Comparison of ENCODE assay signal across 29 cellular contexts in genomic region chr3:118754614-118755013, GRCh38.
"Had no signal": no experiment of that assay in that cellular context is flagged by ENCODE, and none has a peak within 500 bp of the region (broad histone marks: within the 10 kb centered on the region; RNA-seq: fewer than 3 reads in every experiment).

No MANE protein-coding gene starts in this region.

- H3K27ac ChIP-seq: colonic mucosa, epithelial cell of prostate, gastrocnemius medialis, heart right ventricle, left lung, lower lobe of right lung had no signal

- H3K4me3 ChIP-seq: colonic mucosa, esophagus squamous epithelium, gastrocnemius medialis, heart right ventricle, left lung, lower lobe of right lung, mucosa of descending colon had no signal

- H3K9me3 Mint-ChIP-seq: dendritic cell treated with granulocyte-macrophage colony-stimulating factor and Interleukin-4, amounts not matched to agents 40 ng/mL and 50 ng/mL, for 4 days; effector memory CD8-positive, alpha-beta T cell; endodermal cell had no signal

- H3K9me3 ChIP-seq: colonic mucosa, esophagus squamous epithelium, gastrocnemius medialis, left lung, lower lobe of right lung, mucosa of descending colon had no signal

- H3K36me3 ChIP-seq: colonic mucosa, esophagus squamous epithelium, gastrocnemius medialis, heart right ventricle, left lung, lower lobe of right lung had no signal

- H3K4me3 Mint-ChIP-seq: dendritic cell treated with granulocyte-macrophage colony-stimulating factor and Interleukin-4, amounts not matched to agents 40 ng/mL and 50 ng/mL, for 4 days; effector memory CD8-positive, alpha-beta T cell; endodermal cell; immature natural killer cell; mesothelial cell of epicardium had no signal

- H3K27me3 ChIP-seq: colonic mucosa, esophagus squamous epithelium, gastrocnemius medialis, left lung had no signal

- H3K4me1 Mint-ChIP-seq: immature natural killer cell had no signal

- DNase-seq: colonic mucosa; cortex of kidney; effector CD8-positive, alpha-beta T cell; effector memory CD8-positive, alpha-beta T cell; endodermal cell; erythroblast; esophagus squamous epithelium; foreskin fibroblast; foreskin melanocyte; gastrocnemius medialis; glutamatergic neuron; head of caudate nucleus; heart right ventricle; hypothalamus; immature natural killer cell; islet precursor cell; kidney; kidney glomerular epithelial cell; left colon; left lung; left ventricle myocardium superior; lower lobe of right lung; mesenchymal stem cell; mucosa of descending colon had no signal

- H3K27me3 Mint-ChIP-seq: dendritic cell treated with granulocyte-macrophage colony-stimulating factor and Interleukin-4, amounts not matched to agents 40 ng/mL and 50 ng/mL, for 4 days had no signal

- ATAC-seq: effector memory CD8-positive, alpha-beta T cell; esophagus mucosa; gastrocnemius medialis; heart right ventricle; left colon; left ventricle myocardium superior; lower lobe of right lung; mucosa of descending colon had no signal

- H3K4me1 ChIP-seq: colonic mucosa, esophagus squamous epithelium, gastrocnemius medialis, heart right ventricle, left lung, lower lobe of right lung had no signal

- H3K27ac Mint-ChIP-seq: dendritic cell treated with granulocyte-macrophage colony-stimulating factor and Interleukin-4, amounts not matched to agents 40 ng/mL and 50 ng/mL, for 4 days; effector memory CD8-positive, alpha-beta T cell; endodermal cell; immature natural killer cell had no signal

- H3K36me3 Mint-ChIP-seq: immature natural killer cell, mesothelial cell of epicardium had no signal

- FAIRE-seq: endometrium, kidney had no signal
